In genomic region chr15:91022832-91023129, GRCh38 we compare ENCODE assay signal across 1 cellular context.
TF ChIP-seq lines count a peak whose summit lies in the region.

No MANE protein-coding gene starts in this region.

TF ChIP-seq in HepG2, 621 proteins besides CTCF, POLR2A, EP300 and RAD21:
- TF ChIP-seq, protein P1, sequence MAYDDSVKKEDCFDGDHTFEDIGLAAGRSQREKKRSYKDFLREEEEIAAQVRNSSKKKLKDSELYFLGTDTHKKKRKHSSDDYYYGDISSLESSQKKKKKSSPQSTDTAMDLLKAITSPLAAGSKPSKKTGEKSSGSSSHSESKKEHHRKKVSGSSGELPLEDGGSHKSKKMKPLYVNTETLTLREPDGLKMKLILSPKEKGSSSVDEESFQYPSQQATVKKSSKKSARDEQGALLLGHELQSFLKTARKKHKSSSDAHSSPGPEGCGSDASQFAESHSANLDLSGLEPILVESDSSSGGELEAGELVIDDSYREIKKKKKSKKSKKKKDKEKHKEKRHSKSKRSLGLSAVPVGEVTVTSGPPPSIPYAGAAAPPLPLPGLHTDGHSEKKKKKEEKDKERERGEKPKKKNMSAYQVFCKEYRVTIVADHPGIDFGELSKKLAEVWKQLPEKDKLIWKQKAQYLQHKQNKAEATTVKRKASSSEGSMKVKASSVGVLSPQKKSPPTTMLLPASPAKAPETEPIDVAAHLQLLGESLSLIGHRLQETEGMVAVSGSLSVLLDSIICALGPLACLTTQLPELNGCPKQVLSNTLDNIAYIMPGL (CRISPR knock-in tag; IDR thresholded peaks at IDR 0.05; ENCODE audit: borderline replicate concordance in 1 of 2, low read depth in 1 of 2): 0 out of 4 replicates have a peak, but pooled peaks of 1 of the 2 experiments have one; percentile 14
- TF ChIP-seq ZNF879 (CRISPR knock-in tag; IDR thresholded peaks at IDR 0.05): 0 out of 2 replicates have a peak, but pooled peaks have one; percentile 30
- TF ChIP-seq ZNF30 (CRISPR knock-in tag; IDR thresholded peaks at IDR 0.05): no peak
- TF ChIP-seq PPARG (CRISPR knock-in tag; conservative IDR thresholded peaks at IDR 0.05): 0 out of 2 replicates have a peak, but pooled peaks have one; percentile 1
- TF ChIP-seq, protein P2, sequence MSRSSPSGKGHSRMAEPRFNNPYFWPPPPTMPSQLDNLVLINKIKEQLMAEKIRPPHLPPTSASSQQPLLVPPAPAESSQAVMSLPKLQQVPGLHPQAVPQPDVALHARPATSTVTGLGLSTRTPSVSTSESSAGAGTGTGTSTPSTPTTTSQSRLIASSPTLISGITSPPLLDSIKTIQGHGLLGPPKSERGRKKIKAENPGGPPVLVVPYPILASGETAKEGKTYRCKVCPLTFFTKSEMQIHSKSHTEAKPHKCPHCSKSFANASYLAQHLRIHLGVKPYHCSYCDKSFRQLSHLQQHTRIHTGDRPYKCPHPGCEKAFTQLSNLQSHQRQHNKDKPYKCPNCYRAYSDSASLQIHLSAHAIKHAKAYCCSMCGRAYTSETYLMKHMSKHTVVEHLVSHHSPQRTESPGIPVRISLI (CRISPR knock-in tag; IDR thresholded peaks at IDR 0.05; ENCODE audit: borderline replicate concordance): peak; percentile 9; the same call in 1 of the 2 replicates
- 0 out of 2 replicates have a peak, but pooled peaks have one; percentile 17 for TF ChIP-seq ZNF775 (CRISPR knock-in tag; IDR thresholded peaks at IDR 0.05; ENCODE audit: borderline replicate concordance)
- TF ChIP-seq TARDBP (CRISPR knock-in tag; IDR thresholded peaks at IDR 0.05): 0 out of 2 replicates have a peak, but pooled peaks have one; percentile 17
- TF ChIP-seq, protein P3, sequence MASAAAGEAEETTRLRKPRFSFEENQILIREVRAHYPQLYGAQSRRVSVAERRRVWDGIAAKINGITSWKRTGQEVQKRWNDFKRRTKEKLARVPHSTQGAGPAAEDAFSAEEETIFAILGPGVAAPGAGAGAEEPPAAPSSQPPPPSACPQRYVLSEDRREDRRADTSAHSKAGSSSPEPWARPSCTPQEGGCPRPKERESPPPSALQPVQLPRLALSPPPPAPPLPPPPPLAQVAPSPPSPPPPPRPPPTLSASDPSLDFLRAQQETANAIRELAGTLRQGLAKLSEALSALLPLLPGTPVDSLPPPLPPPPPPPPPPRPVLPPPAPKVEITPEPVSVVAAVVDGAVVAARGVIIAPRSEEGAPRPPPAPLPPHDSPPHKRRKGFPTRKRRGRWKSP (CRISPR knock-in tag; IDR thresholded peaks at IDR 0.05): no peak
- no peak for TF ChIP-seq ZNF816 (CRISPR knock-in tag; IDR thresholded peaks at IDR 0.05; ENCODE audit: borderline replicate concordance)
- 0 out of 2 replicates have a peak, but pooled peaks have one; percentile 7 for TF ChIP-seq KLF11 (CRISPR knock-in tag; IDR thresholded peaks at IDR 0.05)
- no peak for TF ChIP-seq GATAD2A (CRISPR knock-in tag; IDR thresholded peaks at IDR 0.05)
- TF ChIP-seq, protein P4, sequence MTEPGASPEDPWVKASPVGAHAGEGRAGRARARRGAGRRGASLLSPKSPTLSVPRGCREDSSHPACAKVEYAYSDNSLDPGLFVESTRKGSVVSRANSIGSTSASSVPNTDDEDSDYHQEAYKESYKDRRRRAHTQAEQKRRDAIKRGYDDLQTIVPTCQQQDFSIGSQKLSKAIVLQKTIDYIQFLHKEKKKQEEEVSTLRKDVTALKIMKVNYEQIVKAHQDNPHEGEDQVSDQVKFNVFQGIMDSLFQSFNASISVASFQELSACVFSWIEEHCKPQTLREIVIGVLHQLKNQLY (CRISPR knock-in tag; IDR thresholded peaks at IDR 0.05): no peak
